In genomic region chr20:25546048-25546447, GRCh38 we compare ENCODE assay signal across 1 cellular context.
TF ChIP-seq lines count a peak whose summit lies in the region.

No MANE protein-coding gene starts in this region.

TF ChIP-seq in WTC11, 78 proteins besides CTCF, POLR2A, EP300 and RAD21 (continued from another document):
- no peak for TF ChIP-seq AFF4 (CRISPR knock-in tag; IDR thresholded peaks at IDR 0.05; ENCODE audit: borderline replicate concordance)
- TF ChIP-seq ETV6 (CRISPR knock-in tag; IDR thresholded peaks at IDR 0.05), result no peak
- no peak for TF ChIP-seq STAT6 (CRISPR knock-in tag; conservative IDR thresholded peaks at IDR 0.05; ENCODE audit: low read depth)
- TF ChIP-seq ESRRA (CRISPR knock-in tag; IDR thresholded peaks at IDR 0.05; ENCODE audit: borderline replicate concordance), result no peak
- TF ChIP-seq MLX (CRISPR knock-in tag; IDR thresholded peaks at IDR 0.05), result no peak
- TF ChIP-seq FOXP4 (CRISPR knock-in tag; IDR thresholded peaks at IDR 0.05), result no peak
